In the genomic region with DNA sequence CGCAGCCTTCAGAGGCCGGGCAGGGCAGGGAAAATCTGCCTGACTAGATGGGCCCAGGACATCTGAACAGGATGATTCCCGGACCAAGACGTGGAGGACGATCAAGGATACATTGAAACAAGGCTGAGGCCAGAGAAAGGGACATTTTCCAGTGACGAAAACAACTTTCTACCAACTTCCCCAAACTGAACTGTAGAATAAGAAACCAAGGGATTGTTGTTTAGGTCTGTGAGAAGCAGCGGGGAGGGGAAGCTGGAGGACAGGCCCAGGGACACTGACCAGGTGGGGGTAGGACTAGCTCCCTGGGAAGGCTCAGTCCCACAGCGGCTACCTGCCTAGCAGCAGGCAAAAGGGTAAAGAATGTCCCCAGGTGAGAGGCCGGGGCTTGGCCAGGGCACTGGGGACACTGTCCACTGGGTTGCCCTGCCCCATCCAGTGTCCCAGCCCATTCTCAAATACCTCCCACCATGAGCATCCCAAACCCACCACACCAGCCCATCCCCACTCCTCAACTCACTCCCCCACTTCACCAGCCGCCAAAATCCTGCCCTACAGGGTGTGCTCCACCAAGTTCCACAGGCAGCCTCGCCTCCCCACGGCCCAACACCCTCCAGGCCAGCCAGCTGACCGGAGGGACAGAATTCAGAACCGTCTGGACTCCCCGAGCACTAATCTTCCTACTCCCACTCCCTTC, we compare ENCODE assay signal across 6 cellular contexts. TPM values are rescaled to one million over a fixed set of nuclear protein-coding genes. Genes with fewer than 3 reads are reported as not detected.
DNase-seq lines count a peak whose midpoint lies in the region; ATAC-seq, FAIRE-seq and TF ChIP-seq lines count a peak whose summit lies in the region.

No MANE protein-coding gene starts in this region.

- no peaks in the 10 kb centered on the region for H3K27me3 ChIP-seq in HAP-1 (ENCODE audit: low read depth)
- no peaks in the 10 kb centered on the region for H3K27me3 ChIP-seq in pancreas

- H3K9me3 ChIP-seq in HAP-1 (no peaks in the 10 kb centered on the region), pancreas (no peaks in the 10 kb centered on the region)

- H3K36me3 ChIP-seq in HAP-1 (replicated peaks) (no peaks in the 10 kb centered on the region), pancreas (no peaks in the 10 kb centered on the region)

- no peak for TF ChIP-seq CTCF in pancreas (IDR thresholded peaks at IDR 0.05)

- intact Hi-C loops in pancreas (cut with DNase I): no loop called here

- in situ Hi-C loops in HAP-1 (cut with MboI; ENCODE audit: low sequenced_read_pairs): no loop called here

- H3K4me3 ChIP-seq in HAP-1 (peak overlapping the region; percentile 56), pancreas (peak overlapping the region; percentile 67 to 90 (median 81))

- DNase-seq in HAP-1 (ENCODE audit: low spot score in 2 of 2): no peak
- DNase-seq in pancreas: no peak
- DNase-seq in frontal cortex (ENCODE audit: low spot score in 2 of 2): no peak
- no peak for DNase-seq in T-helper 1 cell
- DNase-seq in NCI-H446 treated with DMSO at 0.1 percent for 48 hours (lab: John Stamatoyannopoulos, UW): no peak

- 0 to 3% methylated on average over 15 of the region's 15 CpGs for WGBS in pancreas, 2 donors

- peak overlapping the region; percentile 97 for H3K27ac ChIP-seq in cingulate gyrus (ENCODE audit: low read depth, low read length)
- peak overlapping the region; percentile 69 to 99 (median 88) for H3K27ac ChIP-seq in pancreas

- H3K4me1 ChIP-seq in HAP-1 (peaks cover 29% of the 10 kb centered on the region), pancreas (peaks cover 25 to 48% (median 30%) of the 10 kb centered on the region in 3 donors)

- peak; percentile 0 to 3 (median 1) for ATAC-seq in pancreas

- no peak for FAIRE-seq in pancreas (lab: Jason Lieb, UNC)
- FAIRE-seq in frontal cortex (lab: Jason Lieb, UNC): no peak

RNA-seq across cellular contexts. Expression of a gene that starts 1.0 kb away (rescaled TPM):
- total RNA-seq in pancreas: 10 to 100 TPM; 23.5 to 68.1 (median 36.6) TPM
- polyA plus RNA-seq in pancreas: 10 to 100 TPM; 34.2 to 43.6 TPM
- total RNA-seq in frontal cortex: 4.5 TPM

RNA-seq across cellular contexts. Expression of a gene that starts 30.4 kb away (rescaled TPM):
- 10 to 100 TPM in 1 of 6 donors, 1 to 10 TPM in 5; 5.2 to 13.1 (median 7.2) TPM for total RNA-seq in pancreas
- 10 to 100 TPM; 15.7 to 23.5 TPM for polyA plus RNA-seq in pancreas
- total RNA-seq in frontal cortex: under 0.01 TPM

RNA-seq across cellular contexts. Expression of a gene that starts 34.5 kb away (rescaled TPM):
- total RNA-seq in pancreas: 10 to 100 TPM; 21.0 to 56.3 (median 37.8) TPM
- 10 to 100 TPM; 42.7 to 87.8 TPM for polyA plus RNA-seq in pancreas
- total RNA-seq in frontal cortex: not detected

RNA-seq across cellular contexts. Expression of a gene that starts 43.1 kb away (rescaled TPM):
- 10 to 100 TPM; 50.0 to 75.2 (median 61.3) TPM for total RNA-seq in pancreas
- polyA plus RNA-seq in pancreas: 10 to 100 TPM; 74.2 to 82.1 TPM
- 2.4 TPM for total RNA-seq in frontal cortex

Comparison
In these comparisons a context has a peak if more than half of its experiments do, and no peak if none do; other contexts are left out.
1. RNA of a gene that starts 34.5 kb away (total RNA-seq): 21.0 to 56.3 TPM in pancreas; not detected in frontal cortex (single experiment); every median in the first group is over 10 times any median in the second.